Comparison of ENCODE assay signal across 10 cellular contexts in the genomic region with DNA sequence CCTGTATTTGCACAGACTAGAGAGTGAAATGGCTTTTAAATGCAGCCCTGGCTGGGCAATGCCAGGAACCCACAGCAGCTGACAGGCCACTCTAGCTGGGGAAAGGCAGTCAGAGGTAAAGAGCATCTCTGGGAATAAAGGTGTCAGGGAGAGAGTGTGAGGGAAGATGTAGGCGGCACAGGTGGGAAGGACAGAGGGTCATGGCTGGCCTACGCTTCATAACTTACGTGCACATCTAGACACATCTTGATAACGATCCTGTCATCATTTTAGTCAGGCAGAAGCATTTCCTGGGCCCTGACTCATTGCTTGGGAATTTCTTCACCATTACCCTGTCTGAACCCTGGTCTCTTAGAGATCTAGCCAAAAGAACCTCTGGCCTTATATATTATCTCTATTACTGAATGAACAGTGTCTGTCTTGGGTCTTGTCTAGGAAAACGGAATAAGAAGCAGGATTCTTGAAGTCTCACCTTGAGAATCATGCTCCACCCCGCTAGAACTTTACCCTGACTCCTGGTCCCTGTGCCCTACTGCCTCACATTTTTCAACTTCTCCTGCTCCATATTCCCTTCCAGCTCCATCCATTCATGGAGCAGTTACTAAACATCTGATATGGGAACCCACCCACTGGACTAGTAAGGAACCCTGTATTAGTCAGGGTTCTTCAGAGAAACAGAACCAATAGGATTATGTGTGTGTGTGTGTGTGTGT.
DNase-seq lines count a peak whose midpoint lies in the region; ATAC-seq and TF ChIP-seq lines count a peak whose summit lies in the region.
"Had no signal": no experiment of that assay in that cellular context is flagged by ENCODE, and none has a peak within 500 bp of the region (broad histone marks: within the 10 kb centered on the region; RNA-seq: fewer than 3 reads in every experiment).

No MANE protein-coding gene starts in this region.

- DNase-seq in AG08396 (ENCODE audit: low spot score) = peak; percentile 59
- peak; percentile 80 for DNase-seq in HFF-Myc (ENCODE audit: extremely low read depth, low read depth)
- no peak for DNase-seq in activated T-helper 1 cell treated with anti-CD3 and anti-CD28 coated beads, Interleukin-12 subunit alpha, Interleukin-12 subunit beta, Interleukin-2, Interleukin-4 antibody, amounts not matched to agents 30 ng/mL and 10 ng/mL and 1 ng/mL, durations not matched to agents 14 hours and 24 hours and 36 hours (ENCODE audit: low spot score)
- DNase-seq in kidney tubule cell (ENCODE audit: low spot score) = peak; percentile 98
- DNase-seq in NCI-H187 treated with DMSO at 0.1 percent for 48 hours (lab: John Stamatoyannopoulos, UW) = no peak
- DNase-seq: amniotic stem cell, RPMI8226 had no signal

- ATAC-seq in GM21737 (IDR thresholded peaks at IDR 0.05; ENCODE audit: unreplicated experiment) (no peak), GM21825 (IDR thresholded peaks at IDR 0.05; ENCODE audit: unreplicated experiment) (no peak), HG03135 (IDR thresholded peaks at IDR 0.05; ENCODE audit: unreplicated experiment) (no peak)

- no peak overlapping the region for H3K4me3 Mint-ChIP-seq in activated T-helper 1 cell treated with anti-CD3 and anti-CD28 coated beads, Interleukin-12 subunit alpha, Interleukin-12 subunit beta, Interleukin-2, Interleukin-4 antibody, amounts not matched to agents 30 ng/mL and 10 ng/mL and 1 ng/mL, durations not matched to agents 14 hours and 24 hours and 36 hours

- H3K4me1 Mint-ChIP-seq in activated T-helper 1 cell treated with anti-CD3 and anti-CD28 coated beads, Interleukin-12 subunit alpha, Interleukin-12 subunit beta, Interleukin-2, Interleukin-4 antibody, amounts not matched to agents 30 ng/mL and 10 ng/mL and 1 ng/mL, durations not matched to agents 14 hours and 24 hours and 36 hours (ENCODE audit: low read depth) = peaks cover 68% of the 10 kb centered on the region

- intact Hi-C loops in activated T-helper 1 cell treated with anti-CD3 and anti-CD28 coated beads, Interleukin-12 subunit alpha, Interleukin-12 subunit beta, Interleukin-2, Interleukin-4 antibody, amounts not matched to agents 30 ng/mL and 10 ng/mL and 1 ng/mL, durations not matched to agents 14 hours and 24 hours and 36 hours (cut with micrococcal nuclease) = loop anchor here (1.0 to 5.0 kb wide), 4 partner anchors 11 to 351 kb away; no protein-coding TSS in a partner anchor

- H3K36me3 Mint-ChIP-seq in activated T-helper 1 cell treated with anti-CD3 and anti-CD28 coated beads, Interleukin-12 subunit alpha, Interleukin-12 subunit beta, Interleukin-2, Interleukin-4 antibody, amounts not matched to agents 30 ng/mL and 10 ng/mL and 1 ng/mL, durations not matched to agents 14 hours and 24 hours and 36 hours (ENCODE audit: low read depth) = no peaks in the 10 kb centered on the region

- no peaks in the 10 kb centered on the region for H3K27me3 Mint-ChIP-seq in activated T-helper 1 cell treated with anti-CD3 and anti-CD28 coated beads, Interleukin-12 subunit alpha, Interleukin-12 subunit beta, Interleukin-2, Interleukin-4 antibody, amounts not matched to agents 30 ng/mL and 10 ng/mL and 1 ng/mL, durations not matched to agents 14 hours and 24 hours and 36 hours (ENCODE audit: insufficient read depth)

- H3K9me3 Mint-ChIP-seq in activated T-helper 1 cell treated with anti-CD3 and anti-CD28 coated beads, Interleukin-12 subunit alpha, Interleukin-12 subunit beta, Interleukin-2, Interleukin-4 antibody, amounts not matched to agents 30 ng/mL and 10 ng/mL and 1 ng/mL, durations not matched to agents 14 hours and 24 hours and 36 hours = peaks cover 3% of the 10 kb centered on the region

- TF ChIP-seq CTCF in HFF-Myc (IDR thresholded peaks at IDR 0.05; ENCODE audit: low read depth, low read length, missing control alignments) = no peak

- no peak overlapping the region for H3K4me3 ChIP-seq in HFF-Myc (replicated peaks; ENCODE audit: low read depth, low read length)

- peak overlapping the region; percentile 79 for H3K27ac Mint-ChIP-seq in activated T-helper 1 cell treated with anti-CD3 and anti-CD28 coated beads, Interleukin-12 subunit alpha, Interleukin-12 subunit beta, Interleukin-2, Interleukin-4 antibody, amounts not matched to agents 30 ng/mL and 10 ng/mL and 1 ng/mL, durations not matched to agents 14 hours and 24 hours and 36 hours

Comparison
In these comparisons a context has a peak if more than half of its experiments do, and no peak if none do; other contexts are left out.
1. DNase-seq: peak in AG08396 (single experiment), HFF-Myc (single experiment) and kidney tubule cell (single experiment); none in activated T-helper 1 cell treated with anti-CD3 and anti-CD28 coated beads, Interleukin-12 subunit alpha, Interleukin-12 subunit beta, Interleukin-2, Interleukin-4 antibody, amounts not matched to agents 30 ng/mL and 10 ng/mL and 1 ng/mL, durations not matched to agents 14 hours and 24 hours and 36 hours (single experiment) and NCI-H187 treated with DMSO at 0.1 percent for 48 hours (single experiment).